ENCODE assay signal across 19 cellular contexts in genomic region chr13:90696656-90697055, GRCh38.
DNase-seq lines count a peak whose midpoint lies in the region; FAIRE-seq and TF ChIP-seq lines count a peak whose summit lies in the region.
"Had no signal": no experiment of that assay in that cellular context is flagged by ENCODE, and none has a peak within 500 bp of the region (broad histone marks: within the 10 kb centered on the region; RNA-seq: fewer than 3 reads in every experiment).

No MANE protein-coding gene starts in this region.

- no peak overlapping the region for H2BK20ac ChIP-seq in H1 (ENCODE audit: low read length)

- H4K8ac ChIP-seq in H1 (ENCODE audit: extremely low read depth, insufficient read depth, low read length) (no peak overlapping the region), neuronal stem cell (ENCODE audit: low read depth, low read length) (no peak overlapping the region)

- H2BK12ac ChIP-seq in H1 (ENCODE audit: low read depth, low read length) (no peak overlapping the region), neuronal stem cell (ENCODE audit: low read length) (no peak overlapping the region)

- 94% methylated on average over 5 of the region's 5 CpGs; no CpG with 5 or more reads in 1 of the 2 experiments for WGBS in H1 (ENCODE audit: extremely low coverage in 1 of 2, insufficient coverage in 1 of 2, insufficient read length in 1 of 2, insufficient replicate concordance in 2 of 2, low coverage in 1 of 2, low lambda C conversion rate in 2 of 2, missing lambda C conversion rate in 1 of 2), 2 experiments
- no CpG with 5 or more reads among the region's 5 CpGs for WGBS in neuronal stem cell (ENCODE audit: extremely low coverage in 2 of 2, insufficient read length in 2 of 2, insufficient replicate concordance in 1 of 2), 2 donors

- H4K20me1 ChIP-seq in OCI-LY3 (ENCODE audit: insufficient read depth, low read length) (no peaks in the 10 kb centered on the region), H1 (replicated peaks in 1 of 2; ENCODE audit: control insufficient read depth in 1 of 2, insufficient read depth in 2 of 2, low read length in 2 of 2) (no peaks in the 10 kb centered on the region)

- TF ChIP-seq CTCF in OCI-LY3 (IDR thresholded peaks at IDR 0.05; ENCODE audit: low read depth, low read length) (no peak), H1 (IDR thresholded peaks at IDR 0.05; ENCODE audit: control extremely low read depth in 1 of 3, insufficient read depth in 1 of 3, low read depth in 1 of 3, low read length in 3 of 3) (no peak)

- no peak for FAIRE-seq in H1 (lab: Jason Lieb, UNC)
- FAIRE-seq: small intestine had no signal

- DNase-seq in H4 (ENCODE audit: low spot score) = peak; percentile 8
- DNase-seq in H1 (ENCODE audit: low read depth in 1 of 2, low spot score in 2 of 2) = no peak
- DNase-seq in neuronal stem cell (ENCODE audit: low spot score) = no peak
- no peak for DNase-seq in NCI-H146 (lab: John Stamatoyannopoulos, UW)
- no peak for DNase-seq in stimulated activated CD4-positive, alpha-beta T cell treated with anti-CD3 and anti-CD28 coated beads, Interleukin-2, amount 100 ng/mL, for 48 hours
- DNase-seq in stimulated activated CD4-positive, alpha-beta T cell treated with anti-CD3 and anti-CD28 coated beads, Interleukin-15, amount 100 ng/mL, for 24 hours = no peak
- DNase-seq: activated B cell treated with CpG ODN at 0.5 μM for 24 hours; activated naive CD4-positive, alpha-beta T cell treated with anti-CD3 and anti-CD28 coated beads, Interleukin-2, amount 10 ng/mL, durations not matched to agents 7 days and 5 days; activated T-cell treated with anti-CD3 and anti-CD28 coated beads, Interleukin-2, amount 50 U/mL, for 4 hours; anterior cingulate cortex; BE2C; effector memory CD8-positive, alpha-beta T cell; left lung; MV-4-11; NCI-H2081; small intestine; stimulated activated CD4-positive, alpha-beta T cell treated with anti-CD3 and anti-CD28 coated beads, Interleukin-4, amount 100 ng/mL, for 4 hours; stimulated activated naive CD8-positive, alpha-beta T cell treated with anti-CD3 and anti-CD28 coated beads, Interleukin-15, amount 100 ng/mL, for 72 hours had no signal

- H3K79me2 ChIP-seq in OCI-LY3 (ENCODE audit: low read length) = no peaks in the 10 kb centered on the region
- H3K79me2 ChIP-seq in H1 (ENCODE audit: control insufficient read depth in 1 of 2, insufficient read depth in 2 of 2, low read length in 2 of 2) = no peaks in the 10 kb centered on the region

- H3K27ac ChIP-seq in OCI-LY3 (ENCODE audit: low read length) (no peak overlapping the region), H1 (ENCODE audit: low read depth, low read length) (no peak overlapping the region), neuronal stem cell (replicated peaks; ENCODE audit: low read length) (no peak overlapping the region)
- H3K27ac ChIP-seq: left lung had no signal

- H2BK120ac ChIP-seq in H1 (replicated peaks; ENCODE audit: low read depth, low read length) (no peak overlapping the region), neuronal stem cell (ENCODE audit: low read depth, low read length) (no peak overlapping the region)

- H3K4me3 ChIP-seq in OCI-LY3 (ENCODE audit: low read length) = no peak overlapping the region
- no peak overlapping the region for H3K4me3 ChIP-seq in H1 (ENCODE audit: extremely low read depth in 1 of 4, insufficient read depth in 2 of 4, low read depth in 3 of 4, low read length in 4 of 4)
- H3K4me3 ChIP-seq in neuronal stem cell (ENCODE audit: low read length in 2 of 2) = no peak overlapping the region
- H3K4me3 ChIP-seq: left lung had no signal

- H3K27me3 ChIP-seq in OCI-LY3 (ENCODE audit: low read depth, low read length) (no peaks in the 10 kb centered on the region), H1 (replicated peaks in 1 of 4; ENCODE audit: control insufficient read depth in 3 of 4, extremely low read depth in 1 of 4, insufficient read depth in 3 of 4, low read length in 3 of 4) (no peaks in the 10 kb centered on the region), neuronal stem cell (ENCODE audit: control insufficient read depth in 3 of 3, insufficient read depth in 3 of 3, low read depth in 1 of 3, low read length in 3 of 3) (no peaks in the 10 kb centered on the region)
- H3K27me3 ChIP-seq: BE2C, left lung had no signal

- no peaks in the 10 kb centered on the region for H3K79me1 ChIP-seq in H1 (ENCODE audit: low read depth, low read length)
- no peaks in the 10 kb centered on the region for H3K79me1 ChIP-seq in neuronal stem cell (ENCODE audit: low read depth, low read length)

- H2AFZ ChIP-seq in OCI-LY3 (ENCODE audit: low read depth, low read length) (0 out of 2 replicates have a peak overlapping the region, but pooled peaks have one; percentile 10), H1 (ENCODE audit: low read length) (0 out of 2 replicates have a peak overlapping the region, but pooled peaks have one; percentile 67), neuronal stem cell (ENCODE audit: low read length) (peak overlapping the region; percentile 49)

- H2AK5ac ChIP-seq in H1 (ENCODE audit: low read depth, low read length) (no peak overlapping the region), neuronal stem cell (ENCODE audit: low read depth, low read length) (no peak overlapping the region)

- no peak overlapping the region for H4K5ac ChIP-seq in H1 (ENCODE audit: insufficient read length, low read depth, low read length)

- no peak overlapping the region for H3K14ac ChIP-seq in H1 (ENCODE audit: insufficient read length)
- no peak overlapping the region for H3K14ac ChIP-seq in neuronal stem cell (ENCODE audit: low read length)

- CTCF ChIA-PET in H1 (lab: Charles Lee; ENCODE audit: partially characterized antibody) = interaction anchor here (0.7 to 1.0 kb wide), 2 partner anchors 13 to 21 kb away, joined by 3 read pairs; no protein-coding TSS in a partner anchor

- H2BK15ac ChIP-seq in H1 (ENCODE audit: low read length) = no peak overlapping the region
- no peak overlapping the region for H2BK15ac ChIP-seq in neuronal stem cell (ENCODE audit: low read length)

- H3K23me2 ChIP-seq in H1 (ENCODE audit: low read depth, low read length) = no peaks in the 10 kb centered on the region

- H3K23ac ChIP-seq in H1 (ENCODE audit: insufficient read length) (no peak overlapping the region), neuronal stem cell (ENCODE audit: low read depth, low read length, poor library complexity) (no peak overlapping the region)

- H3K4me2 ChIP-seq in OCI-LY3 (ENCODE audit: low read length) (no peak overlapping the region), H1 (ENCODE audit: insufficient read depth in 1 of 2, low read depth in 2 of 2, low read length in 2 of 2) (no peak overlapping the region), neuronal stem cell (ENCODE audit: insufficient read depth, low read length, poor library complexity, severe bottlenecking) (no peak overlapping the region)

- TF ChIP-seq EP300 in H1 (IDR thresholded peaks at IDR 0.05; ENCODE audit: borderline replicate concordance in 1 of 2, low read depth in 2 of 2, low read length in 2 of 2) = no peak

- no peak overlapping the region for H3K56ac ChIP-seq in H1 (replicated peaks; ENCODE audit: insufficient read length, low read depth, low read length)

- no peak overlapping the region for H3K4ac ChIP-seq in H1 (replicated peaks; ENCODE audit: insufficient read length, low read depth, low read length)
- no peak overlapping the region for H3K4ac ChIP-seq in neuronal stem cell (ENCODE audit: low read length)

- TF ChIP-seq POLR2A in H1 (IDR thresholded peaks at IDR 0.05; ENCODE audit: control extremely low read depth in 1 of 2, low read depth in 2 of 2, low read length in 2 of 2) = no peak

- H3K36me3 ChIP-seq in OCI-LY3 (replicated peaks; ENCODE audit: low read depth, low read length) = no peaks in the 10 kb centered on the region
- H3K36me3 ChIP-seq in H1 (ENCODE audit: control insufficient read depth in 2 of 4, insufficient read depth in 4 of 4, low read length in 3 of 4) = no peaks in the 10 kb centered on the region
- H3K36me3 ChIP-seq in neuronal stem cell (replicated peaks in 1 of 2; ENCODE audit: control insufficient read depth in 2 of 2, insufficient read depth in 2 of 2, low read length in 2 of 2) = no peaks in the 10 kb centered on the region
- H3K36me3 ChIP-seq: BE2C, left lung had no signal

- H3K9ac ChIP-seq in OCI-LY3 (ENCODE audit: low read length) (no peak overlapping the region), H1 (replicated peaks in 1 of 4; ENCODE audit: extremely low read depth in 1 of 4, low read depth in 3 of 4, low read length in 3 of 4) (no peak overlapping the region), neuronal stem cell (ENCODE audit: low read depth, low read length, poor library complexity) (no peak overlapping the region)

- H3K4me1 ChIP-seq in OCI-LY3 (ENCODE audit: low read length) (no peaks in the 10 kb centered on the region), H1 (replicated peaks in 1 of 4; ENCODE audit: control insufficient read depth in 3 of 4, insufficient read depth in 4 of 4, low read length in 3 of 4) (no peaks in the 10 kb centered on the region), neuronal stem cell (ENCODE audit: control insufficient read depth in 2 of 2, insufficient read depth in 1 of 2, low read depth in 1 of 2, low read length in 2 of 2) (no peaks in the 10 kb centered on the region)
- H3K4me1 ChIP-seq: left lung had no signal

- no peak overlapping the region for H4K91ac ChIP-seq in H1 (replicated peaks; ENCODE audit: insufficient read length, low read length)
- no peak overlapping the region for H4K91ac ChIP-seq in neuronal stem cell (ENCODE audit: low read depth, low read length, poor library complexity)

- POLR2A ChIA-PET in H1 (lab: Charles Lee; ENCODE audit: partially characterized antibody) = no interaction called here

- H3K18ac ChIP-seq in H1 (ENCODE audit: extremely low read depth, low read length) (no peak overlapping the region), neuronal stem cell (ENCODE audit: low read length) (no peak overlapping the region)

- no peak for TF ChIP-seq RAD21 in H1 (IDR thresholded peaks at IDR 0.05 in 1 of 2, conservative IDR thresholded peaks at IDR 0.05 in 1 of 2; ENCODE audit: low read depth in 2 of 2, low read length in 2 of 2)

- H2BK5ac ChIP-seq in H1 (ENCODE audit: low read depth, low read length) (no peak overlapping the region), neuronal stem cell (ENCODE audit: low read length) (no peak overlapping the region)

- no peaks in the 10 kb centered on the region for H3K9me3 ChIP-seq in OCI-LY3 (ENCODE audit: insufficient read depth, low read length)
- H3K9me3 ChIP-seq in H1 (ENCODE audit: insufficient read depth in 2 of 2, low read depth in 1 of 2, low read length in 1 of 2) = no peaks in the 10 kb centered on the region
- H3K9me3 ChIP-seq in neuronal stem cell (replicated peaks in 1 of 2; ENCODE audit: control insufficient read depth in 2 of 2, insufficient read depth in 1 of 2, low read depth in 1 of 2, low read length in 2 of 2) = no peaks in the 10 kb centered on the region
- H3K9me3 ChIP-seq: BE2C, left lung had no signal

TF ChIP-seq in H1, 55 proteins besides CTCF, POLR2A, EP300 and RAD21:
- no peak for TF ChIP-seq GTF2F1 (IDR thresholded peaks at IDR 0.05; ENCODE audit: borderline replicate concordance, low read depth, low read length)
TF ChIP-seq in H1: peak in this region for 0.

Comparison
In these comparisons a context has a peak if more than half of its experiments do, and no peak if none do; other contexts are left out.
1. H2AFZ ChIP-seq: peak in every context shown above with its lines; median percentile 67 in H1; 49 in neuronal stem cell; 10 in OCI-LY3.